Comparison of ENCODE assay signal across 24 cellular contexts in the genomic region with DNA sequence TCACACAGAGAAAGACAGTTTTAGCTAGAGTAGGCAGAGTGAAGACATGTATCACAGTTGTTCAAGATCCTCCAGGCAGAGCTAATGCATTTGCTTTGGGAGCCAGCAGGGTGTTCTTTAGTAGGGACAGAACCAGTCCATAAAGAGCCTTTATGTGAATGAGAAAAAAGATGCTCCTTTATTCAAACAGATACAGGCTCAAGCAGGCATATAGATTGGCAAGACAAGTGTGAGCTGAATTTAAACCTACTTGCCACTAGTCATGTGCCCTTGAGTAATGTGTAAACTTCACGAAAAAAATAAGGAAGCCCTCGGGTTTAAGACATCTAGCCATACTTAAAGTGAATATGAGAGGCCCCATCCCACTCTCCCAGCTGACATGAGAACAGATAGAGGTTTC.
"Had no signal": no experiment of that assay in that cellular context is flagged by ENCODE, and none has a peak within 500 bp of the region (broad histone marks: within the 10 kb centered on the region; RNA-seq: fewer than 3 reads in every experiment).

No MANE protein-coding gene starts in this region.

- H3K4me3 Mint-ChIP-seq: naive B cell; nephron; stimulated activated naive B cell treated with anti-CD40 and anti-IgM and Interleukin-4, amounts not matched to agents 10 μg/mL and 1 μg/mL and 100 μg/mL, for 72 hours; stimulated activated naive CD8-positive, alpha-beta T cell treated with anti-CD3 and anti-CD28 coated beads, Interleukin-15, amount 100 ng/mL, for 72 hours had no signal

- H3K36me3 Mint-ChIP-seq: naive B cell; stimulated activated naive B cell treated with anti-CD40 and anti-IgM and Interleukin-4, amounts not matched to agents 10 μg/mL and 1 μg/mL and 100 μg/mL, for 72 hours had no signal

- H3K27ac Mint-ChIP-seq: stimulated activated naive B cell treated with anti-CD40 and anti-IgM and Interleukin-4, amounts not matched to agents 10 μg/mL and 1 μg/mL and 100 μg/mL, for 72 hours; stimulated activated naive CD8-positive, alpha-beta T cell treated with anti-CD3 and anti-CD28 coated beads, Interleukin-15, amount 100 ng/mL, for 72 hours had no signal

- H3K4me1 ChIP-seq: foreskin keratinocyte, parathyroid adenoma, psoas muscle, right lobe of liver, testis had no signal

- H3K4me3 ChIP-seq: dorsolateral prefrontal cortex, hepatocyte, lung, psoas muscle, right lobe of liver, testis had no signal

- H3K27ac ChIP-seq: dorsolateral prefrontal cortex, epithelial cell of prostate, foreskin keratinocyte, hepatocyte, parathyroid adenoma, psoas muscle, right lobe of liver, testis had no signal

- H3K79me2 ChIP-seq: hepatocyte, parathyroid adenoma had no signal

- H3K36me3 ChIP-seq: right lobe of liver had no signal

- H2AFZ ChIP-seq: hepatocyte, parathyroid adenoma had no signal

- DNase-seq: cortex of kidney; dorsolateral prefrontal cortex; effector CD8-positive, alpha-beta T cell; foreskin keratinocyte; head of caudate nucleus; kidney; left cardiac atrium; left ventricle myocardium superior; mesenchymal stem cell; midbrain; naive B cell; psoas muscle; retina; right lobe of liver; stimulated activated CD4-positive, alpha-beta T cell treated with anti-CD3 and anti-CD28 coated beads, Interleukin-4, amount 100 ng/mL, for 1 hour; stimulated activated naive B cell treated with anti-CD40 and anti-IgM and Interleukin-4, amounts not matched to agents 10 μg/mL and 1 μg/mL and 100 μg/mL, for 72 hours; stimulated activated naive CD8-positive, alpha-beta T cell treated with anti-CD3 and anti-CD28 coated beads, Interleukin-15, amount 100 ng/mL, for 72 hours; testis; trophoblast cell had no signal

- H3K4me2 ChIP-seq: hepatocyte had no signal

- H3K9me3 Mint-ChIP-seq: naive B cell; stimulated activated naive B cell treated with anti-CD40 and anti-IgM and Interleukin-4, amounts not matched to agents 10 μg/mL and 1 μg/mL and 100 μg/mL, for 72 hours; stimulated activated naive CD8-positive, alpha-beta T cell treated with anti-CD3 and anti-CD28 coated beads, Interleukin-15, amount 100 ng/mL, for 72 hours had no signal

- H3K27me3 ChIP-seq: foreskin keratinocyte, hepatocyte, right lobe of liver, testis had no signal

- H3K4me1 Mint-ChIP-seq: naive B cell; stimulated activated naive B cell treated with anti-CD40 and anti-IgM and Interleukin-4, amounts not matched to agents 10 μg/mL and 1 μg/mL and 100 μg/mL, for 72 hours; stimulated activated naive CD8-positive, alpha-beta T cell treated with anti-CD3 and anti-CD28 coated beads, Interleukin-15, amount 100 ng/mL, for 72 hours had no signal

- H3K9ac ChIP-seq: parathyroid adenoma had no signal

- H3K9me3 ChIP-seq: psoas muscle, right lobe of liver, testis had no signal

- ATAC-seq: foreskin keratinocyte; left cardiac atrium; left ventricle myocardium superior; psoas muscle; right lobe of liver; stimulated activated naive B cell treated with anti-CD40 and anti-IgM and Interleukin-4, amounts not matched to agents 10 μg/mL and 1 μg/mL and 100 μg/mL, for 72 hours; stimulated activated naive CD8-positive, alpha-beta T cell treated with anti-CD3 and anti-CD28 coated beads, Interleukin-15, amount 100 ng/mL, for 72 hours had no signal
